ENCODE assay signal across 15 cellular contexts in the genomic region with DNA sequence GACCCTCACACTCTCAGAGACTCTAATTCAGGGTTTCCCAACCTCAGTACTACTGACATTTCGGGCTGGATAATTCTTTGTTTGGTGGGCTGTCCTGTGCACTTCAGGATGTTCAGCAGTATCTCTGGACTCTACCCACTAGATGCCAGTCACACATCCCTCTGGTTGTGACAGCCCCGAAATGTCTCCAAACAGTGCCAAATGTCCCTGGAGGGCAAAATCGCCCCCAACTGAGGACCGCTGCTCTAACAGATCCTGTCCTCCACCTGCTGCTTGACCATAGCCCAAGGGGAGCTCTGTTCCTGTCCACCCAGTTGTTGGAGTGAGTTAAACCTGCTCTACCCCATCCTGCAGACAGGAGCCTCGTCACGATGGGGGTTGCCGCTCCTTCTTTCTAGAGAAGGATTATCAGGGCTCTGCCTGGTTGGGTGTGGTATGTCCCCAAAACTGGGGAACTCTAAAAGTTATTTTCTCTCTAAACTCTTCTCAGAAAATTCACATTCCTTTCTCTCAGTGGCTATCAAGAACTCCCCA.
"Had no signal": no experiment of that assay in that cellular context is flagged by ENCODE, and none has a peak within 500 bp of the region (broad histone marks: within the 10 kb centered on the region; RNA-seq: fewer than 3 reads in every experiment).

No MANE protein-coding gene starts in this region.

- H3K4me3 ChIP-seq: cardiac muscle cell, esophagus muscularis mucosa, SK-N-MC had no signal

- H3K27me3 ChIP-seq: cardiac muscle cell, esophagus muscularis mucosa had no signal

- H3K9me3 Mint-ChIP-seq: activated naive CD4-positive, alpha-beta T cell treated with anti-CD3 and anti-CD28 coated beads for 36 hours; activated T-helper 2 cell treated with anti-CD3 and anti-CD28 coated beads, Interferon-gamma antibody, Interleukin-2, Interleukin-4, amounts not matched to agents 10 μg/mL and 5 μg/mL and 100 μg/mL, durations not matched to agents 14 hours and 24 hours and 36 hours; natural killer cell treated with Interleukin-12 subunit alpha and Interleukin-12 subunit beta and Interleukin-15 and Interleukin-18, amount 100 ng/mL, for 72 hours; stimulated activated effector memory CD8-positive, alpha-beta T cell treated with anti-CD3 and anti-CD28 coated beads, Interleukin-12 subunit alpha, Interleukin-12 subunit beta, amount 100 ng/mL, for 72 hours had no signal

- ATAC-seq: activated naive CD8-positive, alpha-beta T cell treated with anti-CD3 and anti-CD28 coated beads, Interleukin-2, amount 50 U/mL, for 24 hours; stimulated activated effector memory CD8-positive, alpha-beta T cell treated with anti-CD3 and anti-CD28 coated beads, Interleukin-12 subunit alpha, Interleukin-12 subunit beta, amount 100 ng/mL, for 72 hours had no signal

- H3K9me3 ChIP-seq: esophagus muscularis mucosa had no signal

- H3K27ac ChIP-seq: cardiac muscle cell, SK-N-MC had no signal

- H3K4me3 Mint-ChIP-seq: activated naive CD4-positive, alpha-beta T cell treated with anti-CD3 and anti-CD28 coated beads for 36 hours; activated naive CD8-positive, alpha-beta T cell treated with anti-CD3 and anti-CD28 coated beads, Interleukin-2, amount 50 U/mL, for 24 hours; natural killer cell treated with Interleukin-12 subunit alpha and Interleukin-12 subunit beta and Interleukin-15 and Interleukin-18, amount 100 ng/mL, for 72 hours; stimulated activated effector memory CD8-positive, alpha-beta T cell treated with anti-CD3 and anti-CD28 coated beads, Interleukin-12 subunit alpha, Interleukin-12 subunit beta, amount 100 ng/mL, for 72 hours had no signal

- H3K4me1 Mint-ChIP-seq: activated naive CD8-positive, alpha-beta T cell treated with anti-CD3 and anti-CD28 coated beads, Interleukin-2, amount 50 U/mL, for 24 hours; stimulated activated effector memory CD8-positive, alpha-beta T cell treated with anti-CD3 and anti-CD28 coated beads, Interleukin-12 subunit alpha, Interleukin-12 subunit beta, amount 100 ng/mL, for 72 hours had no signal

- H3K27ac Mint-ChIP-seq: activated naive CD4-positive, alpha-beta T cell treated with anti-CD3 and anti-CD28 coated beads for 36 hours; activated naive CD8-positive, alpha-beta T cell treated with anti-CD3 and anti-CD28 coated beads, Interleukin-2, amount 50 U/mL, for 24 hours; activated T-helper 2 cell treated with anti-CD3 and anti-CD28 coated beads, Interferon-gamma antibody, Interleukin-2, Interleukin-4, amounts not matched to agents 10 μg/mL and 5 μg/mL and 100 μg/mL, durations not matched to agents 14 hours and 24 hours and 36 hours; natural killer cell treated with Interleukin-12 subunit alpha and Interleukin-12 subunit beta and Interleukin-15 and Interleukin-18, amount 100 ng/mL, for 72 hours; stimulated activated effector memory CD8-positive, alpha-beta T cell treated with anti-CD3 and anti-CD28 coated beads, Interleukin-12 subunit alpha, Interleukin-12 subunit beta, amount 100 ng/mL, for 72 hours had no signal

- H3K36me3 ChIP-seq: cardiac muscle cell had no signal

- DNase-seq: activated CD4-positive, CD25-positive, alpha-beta regulatory T cell treated with anti-CD3 and anti-CD28 coated beads, Interleukin-2, amount 50 U/mL, for 72 hours; activated naive CD4-positive, alpha-beta T cell treated with anti-CD3 and anti-CD28 coated beads for 36 hours; activated naive CD8-positive, alpha-beta T cell treated with anti-CD3 and anti-CD28 coated beads, Interleukin-2, amount 50 U/mL, for 24 hours; aorta; mesenchymal stem cell; stimulated activated CD4-positive, alpha-beta T cell treated with anti-CD3 and anti-CD28 coated beads, Interleukin-12 subunit alpha, Interleukin-12 subunit beta, amount 100 ng/mL, for 4 hours; T-helper 9 cell had no signal

- FAIRE-seq: colon, endometrium had no signal

- H3K36me3 Mint-ChIP-seq: natural killer cell treated with Interleukin-12 subunit alpha and Interleukin-12 subunit beta and Interleukin-15 and Interleukin-18, amount 100 ng/mL, for 72 hours; stimulated activated effector memory CD8-positive, alpha-beta T cell treated with anti-CD3 and anti-CD28 coated beads, Interleukin-12 subunit alpha, Interleukin-12 subunit beta, amount 100 ng/mL, for 72 hours had no signal
